ENCODE assay signal across 9 cellular contexts in genomic region chr2:169406891-169407290, GRCh38. TPM values are rescaled to one million over a fixed set of nuclear protein-coding genes. Genes with fewer than 3 reads are reported as not detected.
"Had no signal": no experiment of that assay in that cellular context is flagged by ENCODE, and none has a peak within 500 bp of the region (broad histone marks: within the 10 kb centered on the region; RNA-seq: fewer than 3 reads in every experiment).

No MANE protein-coding gene starts in this region.

- FAIRE-seq: K562 had no signal

- DNase-seq: H7, HFFc6, IMR-90, KG1 had no signal

- H3K4me3 ChIP-seq: GM23338, HAP-1, K562 had no signal

- H3K36me3 ChIP-seq: HAP-1 had no signal

- ATAC-seq: GM23338, HCT116, K562 had no signal

- H3K4me1 ChIP-seq: HAP-1 had no signal

- H2AFZ ChIP-seq: GM23338 had no signal

- H3K9me3 ChIP-seq: HAP-1 had no signal

RNA-seq across cellular contexts. Expression of gene LRP2, which starts 44.6 kb away (rescaled TPM):
- total RNA-seq: HFFc6, HT-29, IMR-90 had no signal
- polyA plus RNA-seq: IMR-90 had no signal
